In the genomic region with DNA sequence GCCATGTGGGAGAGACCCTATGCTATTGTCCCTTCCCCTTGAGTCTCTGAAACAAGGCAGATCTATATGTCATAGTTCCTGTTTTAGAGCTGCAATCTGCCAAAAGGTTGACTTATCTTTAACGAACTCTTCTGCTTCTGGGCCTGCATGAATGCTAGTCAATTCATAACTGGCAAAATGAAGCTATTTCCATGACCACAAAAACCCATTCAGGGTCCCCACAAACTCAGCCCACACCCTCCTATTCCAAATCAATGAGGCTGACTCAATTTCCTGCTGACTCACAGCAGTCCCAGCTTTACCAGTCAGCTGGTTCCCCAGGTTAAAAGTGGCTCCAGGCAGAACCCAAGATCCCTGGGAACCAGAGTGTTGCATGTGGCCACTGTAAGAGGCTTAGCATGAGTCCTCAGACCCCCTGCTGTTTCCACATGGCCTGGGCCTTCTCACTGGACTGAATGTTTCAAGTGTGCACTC, we compare ENCODE assay signal across 9 cellular contexts. TPM values are rescaled to one million over a fixed set of nuclear protein-coding genes. Genes with fewer than 3 reads are reported as not detected.
DNase-seq lines count a peak whose midpoint lies in the region; ATAC-seq lines count a peak whose summit lies in the region.
"Had no signal": no experiment of that assay in that cellular context is flagged by ENCODE, and none has a peak within 500 bp of the region (broad histone marks: within the 10 kb centered on the region; RNA-seq: fewer than 3 reads in every experiment).

No MANE protein-coding gene starts in this region.

- H3K4me1 Mint-ChIP-seq in effector memory CD8-positive, alpha-beta T cell (ENCODE audit: low read depth in 2 of 2) = no peaks in the 10 kb centered on the region

- no peak overlapping the region for H3K27ac Mint-ChIP-seq in effector memory CD8-positive, alpha-beta T cell

- H3K27me3 Mint-ChIP-seq in effector memory CD8-positive, alpha-beta T cell = peaks cover 0 to 6% of the 10 kb centered on the region in 2 donors

- peaks cover 4 to 8% of the 10 kb centered on the region in 2 donors for H3K9me3 Mint-ChIP-seq in effector memory CD8-positive, alpha-beta T cell

- no peaks in the 10 kb centered on the region for H3K36me3 Mint-ChIP-seq in effector memory CD8-positive, alpha-beta T cell (ENCODE audit: insufficient read depth)

- H3K4me3 Mint-ChIP-seq in effector memory CD8-positive, alpha-beta T cell = no peak overlapping the region

- DNase-seq in NCI-H524 (lab: John Stamatoyannopoulos, UW) (peak; percentile 57 to 75), glomerular endothelial cell (ENCODE audit: extremely low read depth, low read depth, low spot score) (peak; percentile 14), COLO668 (lab: John Stamatoyannopoulos, UW; ENCODE audit: unreplicated experiment) (no peak), GM19238 (ENCODE audit: insufficient read length, low spot score) (no peak), NCI-H2227 treated with DMSO at 0.1 percent for 48 hours (lab: John Stamatoyannopoulos, UW) (no peak)
- DNase-seq in effector memory CD8-positive, alpha-beta T cell = no peak

- ATAC-seq in GM18868 (IDR thresholded peaks at IDR 0.05; ENCODE audit: unreplicated experiment) (peak; percentile 78), HG02623 (IDR thresholded peaks at IDR 0.05; ENCODE audit: unreplicated experiment) (peak; percentile 78)
- no peak for ATAC-seq in effector memory CD8-positive, alpha-beta T cell (replicated peaks)

RNA-seq across cellular contexts. Expression of a gene that starts 25.2 kb away (rescaled TPM):
- total RNA-seq in glomerular endothelial cell = 0.35 and 0.58 TPM in 2 replicates
- total RNA-seq: T-helper 1 cell treated with Interleukin-12 subunit alpha and Interleukin-12 subunit beta and Interleukin-4 antibody, amounts not matched to agents 30 ng/mL and 1 ng/mL, for 36 hours had no signal

Comparison
In these comparisons a context has a peak if more than half of its experiments do, and no peak if none do; other contexts are left out.
1. DNase-seq: peak in NCI-H524 (2 of 2) and glomerular endothelial cell (single experiment); none in COLO668 (single experiment), GM19238 (single experiment), effector memory CD8-positive, alpha-beta T cell (0 of 3) and NCI-H2227 treated with DMSO at 0.1 percent for 48 hours (single experiment).